22 cellular contexts compared by ENCODE assay signal in the genomic region with DNA sequence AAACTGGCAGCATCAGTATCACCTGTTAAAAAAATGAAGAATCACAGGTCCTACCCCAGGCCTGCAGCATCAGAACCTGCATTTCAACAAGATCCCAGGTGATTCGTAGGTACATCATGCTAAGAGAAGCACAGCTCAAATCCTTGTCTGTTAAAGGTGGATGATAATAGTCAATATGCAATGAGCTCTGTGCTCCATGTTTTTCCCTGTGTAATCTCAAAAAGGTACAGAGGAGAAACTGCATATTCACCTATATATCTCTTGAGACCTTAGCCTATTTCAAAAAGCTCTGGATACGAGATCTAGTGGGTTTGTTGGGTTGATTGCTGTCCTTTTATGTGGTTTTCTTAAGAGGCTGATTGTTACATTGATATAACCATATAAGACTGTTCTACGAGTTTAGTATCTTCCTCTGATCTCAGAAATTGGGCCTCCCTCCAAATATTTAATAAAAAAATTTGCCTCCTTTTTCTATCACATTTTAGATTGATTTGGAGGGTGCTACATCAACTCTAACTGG.
DNase-seq lines count a peak whose midpoint lies in the region; ATAC-seq, FAIRE-seq and TF ChIP-seq lines count a peak whose summit lies in the region.
"Had no signal": no experiment of that assay in that cellular context is flagged by ENCODE, and none has a peak within 500 bp of the region (broad histone marks: within the 10 kb centered on the region; RNA-seq: fewer than 3 reads in every experiment).

No MANE protein-coding gene starts in this region.

- H3K79me2 ChIP-seq in PC-3 (ENCODE audit: low read length), result no peaks in the 10 kb centered on the region
- no peaks in the 10 kb centered on the region for H3K79me2 ChIP-seq in osteoblast (ENCODE audit: insufficient read depth, low read length)

- H3K4me1 ChIP-seq in PC-3 (ENCODE audit: insufficient read depth, low read length), result peaks cover 15% of the 10 kb centered on the region
- peaks cover 33% of the 10 kb centered on the region for H3K4me1 ChIP-seq in osteoblast (ENCODE audit: insufficient read depth, low read length)

- ATAC-seq in activated T-cell treated with anti-CD3 and anti-CD28 coated beads, Interleukin-2, amount 50 U/mL, for 4 hours, result no peak
- no peak; the same call in 1 of the 2 replicates for ATAC-seq in PC-3
- ATAC-seq in HG02759 (IDR thresholded peaks at IDR 0.05; ENCODE audit: unreplicated experiment), result no peak
- ATAC-seq: GM12878 had no signal

- DNase-seq in activated T-cell treated with anti-CD3 and anti-CD28 coated beads, Interleukin-2, amount 50 U/mL, for 24 hours, result no peak
- DNase-seq in activated T-cell treated with anti-CD3 and anti-CD28 coated beads, Interleukin-2, amount 50 U/mL, for 4 hours, result no peak
- DNase-seq in PC-3 (no peak), bronchial epithelial cell (ENCODE audit: low read depth) (peak; percentile 27), osteoblast (ENCODE audit: insufficient read length, low spot score, missing footprints) (no peak), iPS-NIHi11 (ENCODE audit: low spot score) (no peak), type B pancreatic cell (ENCODE audit: extremely low spot score, unreplicated experiment) (no peak)
- DNase-seq: activated effector memory CD4-positive, alpha-beta T cell treated with Interleukin-2 at 50 U/mL for 16 hours; anterior cingulate cortex; DMS153; H9; NCI-H1417 treated with DMSO at 0.1 percent for 48 hours; NCI-H2171; NCI-H748 treated with DMSO at 0.1 percent for 48 hours; stimulated activated CD4-positive, alpha-beta T cell treated with anti-CD3 and anti-CD28 coated beads, Interleukin-2, amount 100 ng/mL, for 48 hours; T-helper 9 cell had no signal

- H3K27ac ChIP-seq in PC-3 (ENCODE audit: low read length) (peak overlapping the region; percentile 68), osteoblast (ENCODE audit: low read depth, low read length) (peak overlapping the region; percentile 79)
- H3K27ac ChIP-seq: C4-2B, vagina had no signal

- H3K36me3 ChIP-seq in PC-3 (ENCODE audit: low read depth, low read length) (no peaks in the 10 kb centered on the region), bronchial epithelial cell (ENCODE audit: control insufficient read depth, insufficient read depth, low read length) (no peaks in the 10 kb centered on the region), osteoblast (ENCODE audit: insufficient read depth, low read length) (no peaks in the 10 kb centered on the region)
- H3K36me3 ChIP-seq: vagina had no signal

- no peaks in the 10 kb centered on the region for H3F3A ChIP-seq in PC-3 (ENCODE audit: low read length, unreplicated experiment)

- FAIRE-seq in bronchial epithelial cell (lab: Jason Lieb, UNC), result no peak
- FAIRE-seq: GM12878, islet of Langerhans had no signal

- no peak for TF ChIP-seq CTCF in PC-3 (conservative IDR thresholded peaks at IDR 0.05; ENCODE audit: low read depth, low read length)
- TF ChIP-seq CTCF in bronchial epithelial cell (IDR thresholded peaks at IDR 0.05; ENCODE audit: insufficient read depth, low read length, severe bottlenecking), result no peak
- TF ChIP-seq CTCF in osteoblast (IDR thresholded peaks at IDR 0.05; ENCODE audit: extremely low read depth, low read depth, low read length), result no peak
- TF ChIP-seq CTCF in type B pancreatic cell (conservative IDR thresholded peaks at IDR 0.05), result no peak

- no peaks in the 10 kb centered on the region for H3K36me3 Mint-ChIP-seq in activated T-cell treated with anti-CD3 and anti-CD28 coated beads, Interleukin-2, amount 50 U/mL, for 24 hours (ENCODE audit: low read depth)
- no peaks in the 10 kb centered on the region for H3K36me3 Mint-ChIP-seq in activated T-cell treated with anti-CD3 and anti-CD28 coated beads, Interleukin-2, amount 50 U/mL, for 4 hours (ENCODE audit: insufficient read depth)
- peaks cover 4% of the 10 kb centered on the region for H3K36me3 Mint-ChIP-seq in type B pancreatic cell

- intact Hi-C loops in PC-3 (cut with micrococcal nuclease), result no loop called here

- no peaks in the 10 kb centered on the region for H3K27me3 ChIP-seq in PC-3 (ENCODE audit: low read length)
- H3K27me3 ChIP-seq in bronchial epithelial cell (ENCODE audit: control insufficient read depth, insufficient read depth, low read length), result no peaks in the 10 kb centered on the region
- no peaks in the 10 kb centered on the region for H3K27me3 ChIP-seq in osteoblast (ENCODE audit: insufficient read depth, low read length)
- H3K27me3 ChIP-seq: vagina had no signal

- CTCF ChIA-PET in PC-3 (lab: Charles Lee), result no interaction called here

- H3K4me3 ChIP-seq in PC-3 (ENCODE audit: low read length), result no peak overlapping the region
- no peak overlapping the region for H3K4me3 ChIP-seq in bronchial epithelial cell (ENCODE audit: low read depth, low read length)
- H3K4me3 ChIP-seq in osteoblast (ENCODE audit: insufficient read depth, low read length), result no peak overlapping the region
- H3K4me3 ChIP-seq: GM12878, skin epidermis, vagina had no signal

- H3K9me2 ChIP-seq in PC-3 (replicated peaks; ENCODE audit: low read length), result no peaks in the 10 kb centered on the region

- H3K9me3 ChIP-seq in PC-3 (ENCODE audit: low read length) (no peaks in the 10 kb centered on the region), osteoblast (ENCODE audit: low read depth, low read length) (no peaks in the 10 kb centered on the region)
- H3K9me3 ChIP-seq: vagina had no signal

- no peak overlapping the region for H3K9ac ChIP-seq in PC-3 (ENCODE audit: low read length)

- POLR2A ChIA-PET in PC-3 (lab: Charles Lee; ENCODE audit: unreplicated experiment), result no interaction called here

- H3K9me3 Mint-ChIP-seq in activated T-cell treated with anti-CD3 and anti-CD28 coated beads, Interleukin-2, amount 50 U/mL, for 24 hours, result peaks cover 6% of the 10 kb centered on the region
- no peaks in the 10 kb centered on the region for H3K9me3 Mint-ChIP-seq in activated T-cell treated with anti-CD3 and anti-CD28 coated beads, Interleukin-2, amount 50 U/mL, for 4 hours
- peaks cover 7% of the 10 kb centered on the region for H3K9me3 Mint-ChIP-seq in type B pancreatic cell
- H3K9me3 Mint-ChIP-seq: H9 had no signal

- no peak overlapping the region for H2AFZ ChIP-seq in PC-3 (ENCODE audit: low read length)
- no peak overlapping the region for H2AFZ ChIP-seq in osteoblast (ENCODE audit: low read length)

- H4K20me1 ChIP-seq in PC-3 (ENCODE audit: low read length), result no peaks in the 10 kb centered on the region
- no peaks in the 10 kb centered on the region for H4K20me1 ChIP-seq in osteoblast (ENCODE audit: insufficient read depth, low read length)

- H3K4me2 ChIP-seq in PC-3 (ENCODE audit: low read length) (no peak overlapping the region), osteoblast (ENCODE audit: insufficient read depth, low read length) (peak overlapping the region; percentile 82)

- no TSS peak for BruUV-seq in PC-3 (replicated peaks; lab: Mats Ljungman, UMichigan)

- H3K27me3 Mint-ChIP-seq in activated T-cell treated with anti-CD3 and anti-CD28 coated beads, Interleukin-2, amount 50 U/mL, for 24 hours, result peaks cover 21% of the 10 kb centered on the region
- peaks cover 15% of the 10 kb centered on the region for H3K27me3 Mint-ChIP-seq in activated T-cell treated with anti-CD3 and anti-CD28 coated beads, Interleukin-2, amount 50 U/mL, for 4 hours (ENCODE audit: low read depth)
- H3K27me3 Mint-ChIP-seq in type B pancreatic cell, result no peaks in the 10 kb centered on the region

- peak overlapping the region; percentile 80 for H3K27ac Mint-ChIP-seq in activated T-cell treated with anti-CD3 and anti-CD28 coated beads, Interleukin-2, amount 50 U/mL, for 24 hours
- no peak overlapping the region for H3K27ac Mint-ChIP-seq in type B pancreatic cell
- H3K27ac Mint-ChIP-seq: H9 had no signal

- H3K4me1 Mint-ChIP-seq in activated T-cell treated with anti-CD3 and anti-CD28 coated beads, Interleukin-2, amount 50 U/mL, for 24 hours (ENCODE audit: low read depth), result peaks cover 57% of the 10 kb centered on the region
- H3K4me1 Mint-ChIP-seq in activated T-cell treated with anti-CD3 and anti-CD28 coated beads, Interleukin-2, amount 50 U/mL, for 4 hours (ENCODE audit: low read depth), result peaks cover 56% of the 10 kb centered on the region
- peaks cover 39% of the 10 kb centered on the region for H3K4me1 Mint-ChIP-seq in type B pancreatic cell (ENCODE audit: unreplicated experiment)

- H3K4me3 Mint-ChIP-seq in activated T-cell treated with anti-CD3 and anti-CD28 coated beads, Interleukin-2, amount 50 U/mL, for 24 hours, result no peak overlapping the region
- H3K4me3 Mint-ChIP-seq in activated T-cell treated with anti-CD3 and anti-CD28 coated beads, Interleukin-2, amount 50 U/mL, for 4 hours, result no peak overlapping the region
- no peak overlapping the region for H3K4me3 Mint-ChIP-seq in type B pancreatic cell
- H3K4me3 Mint-ChIP-seq: H9 had no signal
